In the genomic region with DNA sequence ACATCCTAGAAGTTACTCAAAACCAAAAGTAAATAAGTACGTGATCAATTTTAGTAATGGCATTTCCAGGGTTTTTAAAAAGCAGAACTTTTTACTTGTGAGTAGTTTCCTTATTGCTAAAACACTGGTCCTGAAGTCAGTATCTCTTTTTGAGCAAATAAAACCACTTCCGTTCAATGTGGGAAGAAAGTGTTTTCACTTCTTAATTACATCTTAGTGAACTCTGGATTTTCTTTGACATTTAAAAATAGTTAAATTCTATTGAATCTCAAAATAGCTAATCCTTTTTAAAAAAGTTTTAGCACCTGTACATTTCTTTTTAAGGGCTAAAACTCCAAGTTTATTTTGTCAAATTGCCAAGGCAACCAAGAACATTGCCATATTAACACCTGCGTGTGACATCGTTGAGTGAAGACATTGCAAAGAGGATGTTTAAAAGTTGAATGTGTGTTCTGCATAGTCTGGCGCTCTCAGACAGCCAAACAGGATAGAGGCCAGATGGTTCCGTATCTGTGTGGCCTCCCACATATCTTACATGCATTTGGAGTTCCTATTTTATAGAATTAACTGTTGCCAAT, we compare ENCODE assay signal across 9 cellular contexts. TPM values are rescaled to one million over a fixed set of nuclear protein-coding genes. Genes with fewer than 3 reads are reported as not detected.
DNase-seq lines count a peak whose midpoint lies in the region; ATAC-seq, FAIRE-seq and TF ChIP-seq lines count a peak whose summit lies in the region.
"Had no signal": no experiment of that assay in that cellular context is flagged by ENCODE, and none has a peak within 500 bp of the region (broad histone marks: within the 10 kb centered on the region; RNA-seq: fewer than 3 reads in every experiment).

No MANE protein-coding gene starts in this region.

- H3K4me1 ChIP-seq in adrenal gland (replicated peaks in 1 of 2): peaks cover 0 to 7% of the 10 kb centered on the region in 2 donors

- WGBS in adrenal gland, 4 donors: 45 to 54% (median 49%) methylated on average over 6 of the region's 6 CpGs

- no peak overlapping the region for H3K27ac ChIP-seq in adrenal gland

- no peaks in the 10 kb centered on the region for H3K27me3 Mint-ChIP-seq in activated naive CD8-positive, alpha-beta T cell

- FAIRE-seq in frontal cortex (lab: Jason Lieb, UNC): no peak

- TF ChIP-seq POLR2A in adrenal gland (IDR thresholded peaks at IDR 0.05): no peak

- ATAC-seq in GM18502 (IDR thresholded peaks at IDR 0.05; ENCODE audit: poor library complexity, unreplicated experiment) (peak; percentile 87), GM21576 (IDR thresholded peaks at IDR 0.05; ENCODE audit: unreplicated experiment) (peak; percentile 92)

- no peaks in the 10 kb centered on the region for H3K9me3 ChIP-seq in adrenal gland (replicated peaks in 1 of 3)

- no peak for TF ChIP-seq CTCF in adrenal gland (IDR thresholded peaks at IDR 0.05)

- peak overlapping the region; percentile 1; the same call in 1 of the 2 replicates for H3K4me3 ChIP-seq in Jurkat, Clone E6-1 (ENCODE audit: low read length)
- no peak overlapping the region for H3K4me3 ChIP-seq in adrenal gland
- H3K4me3 ChIP-seq: K562 had no signal

- no peaks in the 10 kb centered on the region for H3K27me3 ChIP-seq in adrenal gland

- DNase-seq in Jurkat, Clone E6-1 (ENCODE audit: low read depth, low spot score): peak; percentile 80
- DNase-seq in superior temporal gyrus (ENCODE audit: extremely low spot score): peak; percentile 42
- DNase-seq in NCI-H2081 treated with DMSO at 0.1 percent for 48 hours (lab: John Stamatoyannopoulos, UW): no peak
- no peak for DNase-seq in frontal cortex (ENCODE audit: low spot score in 2 of 2)
- no peak for DNase-seq in adrenal gland

- H3K9me3 Mint-ChIP-seq in activated naive CD8-positive, alpha-beta T cell (ENCODE audit: low read depth): no peaks in the 10 kb centered on the region

- H3K27ac Mint-ChIP-seq in activated naive CD8-positive, alpha-beta T cell: peak overlapping the region; percentile 94

- peaks cover 0 to 10% of the 10 kb centered on the region in 2 donors for H3K36me3 ChIP-seq in adrenal gland (replicated peaks in 1 of 2)

- peak overlapping the region; percentile 85 for H3K4me3 Mint-ChIP-seq in activated naive CD8-positive, alpha-beta T cell

- H3K4me1 Mint-ChIP-seq in activated naive CD8-positive, alpha-beta T cell (ENCODE audit: low read depth): peaks cover 87% of the 10 kb centered on the region

- intact Hi-C loops in adrenal gland (cut with DNase I): no loop called here

- H3K36me3 Mint-ChIP-seq in activated naive CD8-positive, alpha-beta T cell: peaks cover 24% of the 10 kb centered on the region

RNA-seq across cellular contexts. Expression of gene OR5B21, which starts 17.2 kb away (rescaled TPM):
- polyA plus RNA-seq in Jurkat, Clone E6-1 (2012; ENCODE audit: insufficient read depth, insufficient read length): not detected
- total RNA-seq in frontal cortex (not detected), adrenal gland (not detected)
- not detected for polyA plus RNA-seq in adrenal gland
- total RNA-seq: K562 had no signal
- polyA plus RNA-seq: K562 had no signal

RNA-seq across cellular contexts. Expression of gene LPXN, which starts 50.5 kb away (rescaled TPM):
- polyA plus RNA-seq in Jurkat, Clone E6-1 (2012; ENCODE audit: insufficient read depth, insufficient read length): 141 TPM
- total RNA-seq in frontal cortex (2.4 TPM), adrenal gland (10 to 100 TPM in 4 of 8 donors, 1 to 10 TPM in 4; 3.1 to 15.1 (median 10.2) TPM)
- polyA plus RNA-seq in adrenal gland: 10 to 100 TPM in 2 of 3 donors, 1 to 10 TPM in 1; 9.5 to 24.5 (median 11.3) TPM

RNA-seq across cellular contexts. Expression of gene ZFP91, which starts 53.7 kb away (rescaled TPM):
- polyA plus RNA-seq in Jurkat, Clone E6-1 (2012; ENCODE audit: insufficient read depth, insufficient read length): 30.9 TPM
- 47.3 TPM for total RNA-seq in frontal cortex
- total RNA-seq in adrenal gland: 10 to 100 TPM; 39.4 to 54.2 (median 49.5) TPM
- 10 to 100 TPM in 2 of 3 donors, 1 to 10 TPM in 1; 6.6 to 58.1 (median 13.8) TPM for polyA plus RNA-seq in adrenal gland

Comparison
In these comparisons a context has a peak if more than half of its experiments do, and no peak if none do; other contexts are left out.
1. DNase-seq: peak in Jurkat, Clone E6-1 (single experiment) and superior temporal gyrus (single experiment); none in NCI-H2081 treated with DMSO at 0.1 percent for 48 hours (single experiment), frontal cortex (0 of 2) and adrenal gland (0 of 7).